Comparison of ENCODE assay signal across 13 cellular contexts in genomic region chr6:31175961-31176360, GRCh38. TPM values are rescaled to one million over a fixed set of nuclear protein-coding genes. Genes with fewer than 3 reads are reported as not detected.
DNase-seq lines count a peak whose midpoint lies in the region; ATAC-seq and TF ChIP-seq lines count a peak whose summit lies in the region.
"Had no signal": no experiment of that assay in that cellular context is flagged by ENCODE, and none has a peak within 500 bp of the region (broad histone marks: within the 10 kb centered on the region; RNA-seq: fewer than 3 reads in every experiment).

No MANE protein-coding gene starts in this region.

- H3K4me1 ChIP-seq in ACC112 (ENCODE audit: control insufficient read depth, insufficient read depth, low read length, unreplicated experiment) (peaks cover 22% of the 10 kb centered on the region), SJCRH30 (peaks cover 19% of the 10 kb centered on the region)
- H3K4me1 ChIP-seq: BLaER1 had no signal

- peaks cover 7% of the 10 kb centered on the region for H3K79me2 ChIP-seq in ACC112 (ENCODE audit: control insufficient read depth, insufficient read depth, low read length, unreplicated experiment)

- H3K4me3 ChIP-seq in ACC112 (ENCODE audit: low read depth, low read length) (no peak overlapping the region), SJCRH30 (no peak overlapping the region), fibroblast of pulmonary artery (replicated peaks; ENCODE audit: low read depth, low read length) (no peak overlapping the region)
- H3K4me3 ChIP-seq: BLaER1, esophagus muscularis mucosa had no signal

- H3K36me3 ChIP-seq in ACC112 (ENCODE audit: insufficient read depth, low read length) = no peaks in the 10 kb centered on the region; the same call in 1 of the 2 replicates
- H3K36me3 ChIP-seq in SJCRH30 = peaks cover 7% of the 10 kb centered on the region
- H3K36me3 ChIP-seq: BLaER1, esophagus muscularis mucosa had no signal

- ATAC-seq in HG03175 (IDR thresholded peaks at IDR 0.05; ENCODE audit: unreplicated experiment) (no peak), GM18498 (IDR thresholded peaks at IDR 0.05; ENCODE audit: unreplicated experiment) (no peak)
- ATAC-seq: PC-3; stimulated activated naive CD8-positive, alpha-beta T cell treated with anti-CD3 and anti-CD28 coated beads, Interleukin-15, amount 100 ng/mL, for 72 hours had no signal

- POLR2A ChIA-PET in HEK293T (lab: Yijun Ruan, JAX) = interaction anchor here (1.0 to 1.8 kb wide), 2 partner anchors 18 to 287 kb away, joined by 3 to 7 read pairs; partner anchors contain the start of gene TCF19

- no peak for TF ChIP-seq CTCF in fibroblast of pulmonary artery (IDR thresholded peaks at IDR 0.05; ENCODE audit: low read length, missing control alignments)

- CTCF ChIA-PET in HEK293T (lab: Yijun Ruan, JAX) = no interaction called here

- H3K27ac ChIP-seq in ACC112 (ENCODE audit: low read depth, low read length) = peak overlapping the region; percentile 26; the same call in 1 of the 2 replicates
- H3K27ac ChIP-seq in SJCRH30 = peak overlapping the region; percentile 44; the same call in 1 of the 2 replicates
- H3K27ac ChIP-seq: BLaER1, esophagus muscularis mucosa had no signal

- DNase-seq in GM04504 (ENCODE audit: low read depth) (peak; percentile 35), SJCRH30 (peak; percentile 86 to 89), fibroblast of pulmonary artery (ENCODE audit: low read depth) (peak; percentile 59), putamen (ENCODE audit: low spot score) (no peak), HEK293T (ENCODE audit: extremely low spot score) (no peak)
- DNase-seq: PC-3; stimulated activated naive CD8-positive, alpha-beta T cell treated with anti-CD3 and anti-CD28 coated beads, Interleukin-15, amount 100 ng/mL, for 72 hours had no signal

- H3K9me3 ChIP-seq in SJCRH30 (replicated peaks) = no peaks in the 10 kb centered on the region
- H3K9me3 ChIP-seq: esophagus muscularis mucosa had no signal

- H2AFZ ChIP-seq in ACC112 (ENCODE audit: low read length, unreplicated experiment) = no peak overlapping the region

- H3K27me3 ChIP-seq in ACC112 (ENCODE audit: insufficient read depth, low read length) = no peaks in the 10 kb centered on the region
- no peaks in the 10 kb centered on the region for H3K27me3 ChIP-seq in SJCRH30
- H3K27me3 ChIP-seq: BLaER1, esophagus muscularis mucosa had no signal

TF ChIP-seq in HEK293T, 16 proteins besides CTCF, POLR2A, EP300 and RAD21:
- TF ChIP-seq ARNT (IDR thresholded peaks at IDR 0.05) (no peak), PKNOX1 (IDR thresholded peaks at IDR 0.05) (no peak), TARDBP (IDR thresholded peaks at IDR 0.05) (no peak), ZNF384 (IDR thresholded peaks at IDR 0.05) (no peak), FOXM1 (IDR thresholded peaks at IDR 0.05; ENCODE audit: borderline replicate concordance) (no peak), FOXA1 (IDR thresholded peaks at IDR 0.05) (no peak), SP1 (IDR thresholded peaks at IDR 0.05) (no peak), LEF1 (IDR thresholded peaks at IDR 0.05; ENCODE audit: borderline replicate concordance) (no peak), SUZ12 (IDR thresholded peaks at IDR 0.05) (no peak), NFRKB (IDR thresholded peaks at IDR 0.05) (no peak), HDGF (IDR thresholded peaks at IDR 0.05; ENCODE audit: borderline replicate concordance) (no peak), FOXK2 (IDR thresholded peaks at IDR 0.05) (no peak), L3MBTL2 (conservative IDR thresholded peaks at IDR 0.05) (no peak), ELF4 (IDR thresholded peaks at IDR 0.05) (no peak), BHLHE40 (IDR thresholded peaks at IDR 0.05; ENCODE audit: borderline replicate concordance) (no peak), CTBP1 (IDR thresholded peaks at IDR 0.05; ENCODE audit: borderline replicate concordance) (no peak)

RNA-seq across cellular contexts. Expression of gene POU5F1, which starts 5.5 kb away (rescaled TPM):
- 2.4 and 5.7 TPM in 2 replicates for total RNA-seq in SJCRH30 (2014; rRNA removed; shearing (Covaris generic))
- total RNA-seq: PC-3 had no signal

RNA-seq across cellular contexts. Expression of gene TCF19, which starts 17.6 kb away (rescaled TPM):
- 22.7 and 26.8 TPM in 2 replicates for total RNA-seq in SJCRH30 (2014; rRNA removed; shearing (Covaris generic))

RNA-seq across cellular contexts. Expression of gene CCHCR1, which starts 18.4 kb away (rescaled TPM):
- total RNA-seq in SJCRH30 (2014; rRNA removed; shearing (Covaris generic)) = 21.7 and 26.6 TPM in 2 replicates

RNA-seq across cellular contexts. Expression of gene PSORS1C2, which starts 37.1 kb away (rescaled TPM):
- not detected in 2 replicates for total RNA-seq in SJCRH30 (2014; rRNA removed; shearing (Covaris generic))
- total RNA-seq: chondrocyte, esophagus muscularis mucosa, PC-3 had no signal

RNA-seq across cellular contexts. Expression of gene CDSN, which starts 55.7 kb away (rescaled TPM):
- total RNA-seq in SJCRH30 (2014; rRNA removed; shearing (Covaris generic)) = 0.06 TPM in 1 of 2 replicates, not detected in the other
- total RNA-seq: esophagus muscularis mucosa had no signal

Comparison
In these comparisons a context has a peak if more than half of its experiments do, and no peak if none do; other contexts are left out.
1. DNase-seq: peak in GM04504 (single experiment), SJCRH30 (2 of 2) and fibroblast of pulmonary artery (single experiment); none in putamen (single experiment) and HEK293T (single experiment).